22 cellular contexts compared by ENCODE assay signal in genomic region chr7:79334841-79335240, GRCh38.
"Had no signal": no experiment of that assay in that cellular context is flagged by ENCODE, and none has a peak within 500 bp of the region (broad histone marks: within the 10 kb centered on the region; RNA-seq: fewer than 3 reads in every experiment).

No MANE protein-coding gene starts in this region.

- H3K36me3 Mint-ChIP-seq: naive thymus-derived CD8-positive, alpha-beta T cell had no signal

- H3K4me3 Mint-ChIP-seq: dendritic cell treated with granulocyte-macrophage colony-stimulating factor and Interleukin-4, amounts not matched to agents 40 ng/mL and 50 ng/mL, for 4 days; effector memory CD8-positive, alpha-beta T cell; naive thymus-derived CD8-positive, alpha-beta T cell; neural crest cell had no signal

- H3K9me3 Mint-ChIP-seq: dendritic cell treated with granulocyte-macrophage colony-stimulating factor and Interleukin-4, amounts not matched to agents 40 ng/mL and 50 ng/mL, for 4 days; naive thymus-derived CD8-positive, alpha-beta T cell; neural crest cell had no signal

- H3K27ac ChIP-seq: epithelial cell of prostate, esophagus muscularis mucosa, heart left ventricle, right atrium auricular region, sigmoid colon, skin epidermis, stomach, thoracic aorta had no signal

- ATAC-seq: effector memory CD8-positive, alpha-beta T cell; heart left ventricle; left lobe of liver; mucosa of descending colon; naive thymus-derived CD8-positive, alpha-beta T cell had no signal

- H3K4me3 ChIP-seq: esophagus muscularis mucosa, heart left ventricle, mucosa of descending colon, right atrium auricular region, sigmoid colon, skin epidermis, stomach, thoracic aorta had no signal

- DNase-seq: effector memory CD8-positive, alpha-beta T cell; foreskin melanocyte; heart left ventricle; hippocampal formation; islet precursor cell; mammary epithelial cell; mucosa of descending colon; naive thymus-derived CD8-positive, alpha-beta T cell; posterior cingulate gyrus; sigmoid colon; stimulated activated naive CD4-positive, alpha-beta T cell; stomach; substantia nigra; trophoblast cell had no signal

- H3K4me1 ChIP-seq: right atrium auricular region, stomach had no signal

- H3K4me1 Mint-ChIP-seq: naive thymus-derived CD8-positive, alpha-beta T cell had no signal

- H3K36me3 ChIP-seq: esophagus muscularis mucosa, heart left ventricle, right atrium auricular region, sigmoid colon, stomach, thoracic aorta had no signal

- H3K9me3 ChIP-seq: esophagus muscularis mucosa, heart left ventricle, mucosa of descending colon, right atrium auricular region, sigmoid colon, stomach, thoracic aorta had no signal

- H3K27me3 Mint-ChIP-seq: dendritic cell treated with granulocyte-macrophage colony-stimulating factor and Interleukin-4, amounts not matched to agents 40 ng/mL and 50 ng/mL, for 4 days; effector memory CD8-positive, alpha-beta T cell; naive thymus-derived CD8-positive, alpha-beta T cell had no signal

- H3K27me3 ChIP-seq: esophagus muscularis mucosa, heart left ventricle, right atrium auricular region, sigmoid colon, stomach had no signal

- H3K27ac Mint-ChIP-seq: dendritic cell treated with granulocyte-macrophage colony-stimulating factor and Interleukin-4, amounts not matched to agents 40 ng/mL and 50 ng/mL, for 4 days; effector memory CD8-positive, alpha-beta T cell; naive thymus-derived CD8-positive, alpha-beta T cell had no signal
